In genomic region chr10:22022257-22023051, GRCh38 we compare ENCODE assay signal across 8 cellular contexts. TPM values are rescaled to one million over a fixed set of nuclear protein-coding genes. Genes with fewer than 3 reads are reported as not detected.
A peak's percentile ranks its signal among the peaks of the same experiment; 100 is the strongest.
DNase-seq lines count a peak whose midpoint lies in the region; ATAC-seq and TF ChIP-seq lines count a peak whose summit lies in the region.

No MANE protein-coding gene starts in this region.

- CTCF ChIA-PET in activated CD4-positive, alpha-beta T cell treated with anti-CD3 and anti-CD28 coated beads for 36 hours (lab: Charles Lee) = interaction anchor here (0.5 to 0.7 kb wide), 5 partner anchors 12 to 527 kb away, joined by 3 read pairs; no protein-coding TSS in a partner anchor
- CTCF ChIA-PET in PC-3 (lab: Charles Lee) = no interaction called here

- no peaks in the 10 kb centered on the region for H3K27me3 Mint-ChIP-seq in activated CD4-positive, alpha-beta T cell treated with anti-CD3 and anti-CD28 coated beads for 36 hours

- H4K20me1 ChIP-seq in Karpas-422 (ENCODE audit: insufficient read depth, low read depth, low read length) (no peaks in the 10 kb centered on the region), PC-3 (ENCODE audit: low read length) (no peaks in the 10 kb centered on the region)

- peak; percentile 52 for DNase-seq in Karpas-422
- DNase-seq in activated CD4-positive, alpha-beta T cell treated with anti-CD3 and anti-CD28 coated beads for 36 hours = peak; percentile 78
- DNase-seq in stimulated activated CD4-positive, alpha-beta T cell treated with anti-CD3 and anti-CD28 coated beads, TNF-alpha, amount 100 ng/mL, for 1 hour (ENCODE audit: low read depth in 3 of 3, low spot score in 1 of 3) = peak; percentile 6 to 32 (median 23)
- DNase-seq in PC-3 = no peak
- DNase-seq in iPS-NIHi7 (ENCODE audit: extremely low spot score) = no peak
- no peak for DNase-seq in DMS53 treated with DMSO at 0.1 percent for 48 hours (lab: John Stamatoyannopoulos, UW; ENCODE audit: unreplicated experiment)

- H3K4me3 Mint-ChIP-seq in activated CD4-positive, alpha-beta T cell treated with anti-CD3 and anti-CD28 coated beads for 36 hours = peak overlapping the region; percentile 40

- H3K36me3 ChIP-seq in Karpas-422 (ENCODE audit: insufficient read depth, low read length) (no peaks in the 10 kb centered on the region), PC-3 (ENCODE audit: low read depth, low read length) (no peaks in the 10 kb centered on the region)

- intact Hi-C loops in activated CD4-positive, alpha-beta T cell treated with anti-CD3 and anti-CD28 coated beads for 36 hours (cut with DNase I, micrococcal nuclease) = no loop called here
- intact Hi-C loops in PC-3 (cut with micrococcal nuclease) = no loop called here

- H3K4me2 ChIP-seq in Karpas-422 (ENCODE audit: low read depth, low read length, poor library complexity, severe bottlenecking) (peak overlapping the region; percentile 28), PC-3 (ENCODE audit: low read length) (no peak overlapping the region)

- H3K36me3 Mint-ChIP-seq in activated CD4-positive, alpha-beta T cell treated with anti-CD3 and anti-CD28 coated beads for 36 hours (ENCODE audit: low read depth) = peaks cover 3% of the 10 kb centered on the region

- peaks cover 8% of the 10 kb centered on the region for H3K9me3 Mint-ChIP-seq in activated CD4-positive, alpha-beta T cell treated with anti-CD3 and anti-CD28 coated beads for 36 hours (ENCODE audit: low read depth)

- no TSS peak for BruUV-seq in PC-3 (replicated peaks; lab: Mats Ljungman, UMichigan)

- H3K9me2 ChIP-seq in Karpas-422 (replicated peaks; ENCODE audit: insufficient read depth, low read length) (no peaks in the 10 kb centered on the region), PC-3 (replicated peaks; ENCODE audit: low read length) (no peaks in the 10 kb centered on the region)

- no peaks in the 10 kb centered on the region for H3K4me1 ChIP-seq in Karpas-422 (ENCODE audit: low read length)
- H3K4me1 ChIP-seq in PC-3 (ENCODE audit: insufficient read depth, low read length) = peaks cover 5% of the 10 kb centered on the region; the same call in 1 of the 2 replicates

- no peaks in the 10 kb centered on the region for H3F3A ChIP-seq in PC-3 (ENCODE audit: low read length, unreplicated experiment)

- POLR2A ChIA-PET in activated CD4-positive, alpha-beta T cell treated with anti-CD3 and anti-CD28 coated beads for 36 hours (lab: Charles Lee) = no interaction called here
- POLR2A ChIA-PET in PC-3 (lab: Charles Lee; ENCODE audit: unreplicated experiment) = no interaction called here

- H3K27me3 ChIP-seq in Karpas-422 (ENCODE audit: low read length) (no peaks in the 10 kb centered on the region), PC-3 (ENCODE audit: low read length) (no peaks in the 10 kb centered on the region)

- H3K9ac ChIP-seq in Karpas-422 (ENCODE audit: low read length) (no peak overlapping the region), PC-3 (ENCODE audit: low read length) (no peak overlapping the region)

- H3K79me2 ChIP-seq in Karpas-422 (ENCODE audit: low read length) (no peaks in the 10 kb centered on the region), PC-3 (ENCODE audit: low read length) (no peaks in the 10 kb centered on the region)

- peak; percentile 91 for ATAC-seq in activated CD4-positive, alpha-beta T cell treated with anti-CD3 and anti-CD28 coated beads for 36 hours
- ATAC-seq in esophagus mucosa = peak; percentile 35
- ATAC-seq in PC-3 = no peak
- no peak for ATAC-seq in HG02840 (IDR thresholded peaks at IDR 0.05; ENCODE audit: low FRiP score, unreplicated experiment)

- H3K9me3 ChIP-seq in Karpas-422 (ENCODE audit: low read length) (no peaks in the 10 kb centered on the region), PC-3 (ENCODE audit: low read length) (no peaks in the 10 kb centered on the region)

- TF ChIP-seq CTCF in PC-3 (conservative IDR thresholded peaks at IDR 0.05; ENCODE audit: low read depth, low read length) = no peak

- H2AFZ ChIP-seq in Karpas-422 (ENCODE audit: low read length) = no peak overlapping the region; the same call in 1 of the 2 replicates
- H2AFZ ChIP-seq in PC-3 (ENCODE audit: low read length) = no peak overlapping the region

- H3K27ac ChIP-seq in Karpas-422 (ENCODE audit: low read length) = no peak overlapping the region
- H3K27ac ChIP-seq in PC-3 (ENCODE audit: low read length) = no peak overlapping the region

- no peak overlapping the region for H3K4me3 ChIP-seq in Karpas-422 (ENCODE audit: low read length)
- H3K4me3 ChIP-seq in PC-3 (ENCODE audit: low read length) = no peak overlapping the region

- H3K4me1 Mint-ChIP-seq in activated CD4-positive, alpha-beta T cell treated with anti-CD3 and anti-CD28 coated beads for 36 hours = peaks cover 19% of the 10 kb centered on the region

- H3K27ac Mint-ChIP-seq in activated CD4-positive, alpha-beta T cell treated with anti-CD3 and anti-CD28 coated beads for 36 hours = peak overlapping the region; percentile 76

RNA-seq across cellular contexts. Expression of gene DNAJC1, which starts 18.9 kb away (rescaled TPM):
- total RNA-seq in Karpas-422 (2014; rRNA removed; shearing (Covaris generic); ENCODE audit: low replicate concordance) = 3.2 and 4.4 TPM in 2 replicates
- total RNA-seq in activated CD4-positive, alpha-beta T cell treated with anti-CD3 and anti-CD28 coated beads for 36 hours = 10 to 100 TPM; 20.6 to 28.1 TPM
- total RNA-seq in esophagus mucosa (13.6 TPM), PC-3 (2014; rRNA removed) (46.4 and 53.4 TPM in 2 replicates)

Comparison
In these comparisons a context has a peak if more than half of its experiments do, and no peak if none do; other contexts are left out.
1. DNase-seq: peak in Karpas-422 (single experiment), activated CD4-positive, alpha-beta T cell treated with anti-CD3 and anti-CD28 coated beads for 36 hours (single experiment) and stimulated activated CD4-positive, alpha-beta T cell treated with anti-CD3 and anti-CD28 coated beads, TNF-alpha, amount 100 ng/mL, for 1 hour (3 of 3); none in PC-3 (single experiment), iPS-NIHi7 (single experiment) and DMS53 treated with DMSO at 0.1 percent for 48 hours (single experiment).
2. ATAC-seq: peak in activated CD4-positive, alpha-beta T cell treated with anti-CD3 and anti-CD28 coated beads for 36 hours (single experiment) and esophagus mucosa (single experiment); none in PC-3 (single experiment) and HG02840 (single experiment).